In the genomic region with DNA sequence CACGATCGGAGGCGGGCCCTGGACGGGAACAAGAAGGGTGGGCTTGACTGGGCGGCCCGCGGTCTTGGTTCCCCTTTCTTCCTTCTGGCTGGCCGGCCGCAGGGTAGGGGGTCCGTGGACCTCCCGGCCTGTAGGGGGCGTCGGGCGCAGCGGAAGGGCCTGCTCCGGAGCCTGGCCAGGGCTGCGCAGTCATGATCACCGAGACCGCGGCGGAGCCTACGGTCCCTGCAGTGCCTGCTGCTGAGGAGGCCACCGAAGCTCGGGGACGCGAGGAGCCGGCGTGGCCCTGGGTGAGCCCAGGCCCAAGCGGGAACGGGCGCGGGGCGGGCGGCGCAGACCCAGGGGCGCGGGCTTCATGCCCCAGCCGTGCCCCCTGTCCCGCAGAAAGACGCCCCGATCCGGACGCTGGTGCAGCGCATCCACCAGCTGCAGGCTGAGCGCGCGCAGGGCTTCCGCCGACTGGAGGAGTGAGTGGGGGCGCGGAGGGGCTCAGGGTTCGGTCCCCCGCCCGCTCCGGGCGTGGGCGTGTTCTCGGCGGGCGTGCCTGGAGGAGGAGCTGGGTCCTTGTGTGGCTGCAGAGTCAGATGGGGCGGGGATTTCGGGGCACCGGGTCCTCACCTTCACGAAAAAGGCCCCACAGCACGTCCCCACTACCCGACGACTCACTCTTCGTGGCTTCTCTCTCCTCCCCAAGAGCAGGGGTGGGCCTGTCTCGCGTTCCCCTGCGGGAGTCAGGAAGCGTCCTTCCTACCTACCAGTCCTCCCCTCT, we compare ENCODE assay signal across 8 cellular contexts. TPM values are rescaled to one million over a fixed set of nuclear protein-coding genes. Genes with fewer than 3 reads are reported as not detected.
DNase-seq lines count a peak whose midpoint lies in the region; ATAC-seq and TF ChIP-seq lines count a peak whose summit lies in the region.

A gene (plus strand): TSS at position 188 of the 769 bp plus-strand sequence. CDS start 4 bp downstream, at position 192.

- no peak within 1 kb of the TSS for H2BK5ac ChIP-seq in H9 (ENCODE audit: insufficient read length, low read length)

- peak within 1 kb of the TSS; percentile 69 for H3K4me2 ChIP-seq in H9 (ENCODE audit: insufficient read depth, insufficient read length, low read length)

- no peak within 1 kb of the TSS for H4K8ac ChIP-seq in H9 (replicated peaks; ENCODE audit: insufficient read length, low read depth, low read length)

- no peak within 1 kb of the TSS for H2BK15ac ChIP-seq in H9 (ENCODE audit: low read depth, low read length)

- DNase-seq in GDM1 (lab: John Stamatoyannopoulos, UW) (peak; percentile 90), H9 (peak; percentile 90), M059J (ENCODE audit: low read depth) (peak; percentile 67), SK-N-MC (ENCODE audit: low read depth, low spot score) (no peak), globus pallidus (ENCODE audit: low spot score) (peak; percentile 76), omental fat pad (ENCODE audit: low spot score) (no peak)
- DNase-seq in activated naive CD4-positive, alpha-beta T cell treated with anti-CD3 and anti-CD28 coated beads for 36 hours = peak; percentile 83

- no peaks in the 10 kb centered on the region for H3K79me2 ChIP-seq in H9 (ENCODE audit: insufficient read depth, low read length)

- CTCF ChIA-PET in activated naive CD4-positive, alpha-beta T cell treated with anti-CD3 and anti-CD28 coated beads for 36 hours (lab: Charles Lee) = interaction anchor here (0.6 to 4.4 kb wide), 22 partner anchors 8 to 550 kb away, joined by 3 to 39 read pairs (median 3); a partner anchor contains a TSS

- H3K18ac ChIP-seq in H9 (ENCODE audit: insufficient read length, low read depth, low read length) = peak within 1 kb of the TSS; percentile 85

- no peak within 1 kb of the TSS for H4K5ac ChIP-seq in H9 (ENCODE audit: insufficient read length, low read depth, low read length)

- H3K27ac ChIP-seq in H9 (ENCODE audit: insufficient read length, low read depth, low read length) = peak within 1 kb of the TSS; percentile 7
- peak within 1 kb of the TSS; percentile 90 for H3K27ac ChIP-seq in SK-N-MC
- peak within 1 kb of the TSS; percentile 89 for H3K27ac ChIP-seq in temporal lobe (ENCODE audit: low read depth, low read length)

- H3K79me1 ChIP-seq in H9 (ENCODE audit: insufficient read depth, low read depth, low read length, poor library complexity, severe bottlenecking) = no peaks in the 10 kb centered on the region

- H2BK12ac ChIP-seq in H9 (ENCODE audit: insufficient read length, low read depth, low read length) = no peak within 1 kb of the TSS

- no peak within 1 kb of the TSS for H3K56ac ChIP-seq in H9 (ENCODE audit: insufficient read length, low read depth, low read length)

- no peak within 1 kb of the TSS for H2AFZ ChIP-seq in H9 (ENCODE audit: low read length)

- peak; percentile 97 for TF ChIP-seq CTCF in H9 (conservative IDR thresholded peaks at IDR 0.05)
- TF ChIP-seq CTCF in omental fat pad (IDR thresholded peaks at IDR 0.05) = peak in 1 of 3 donors; percentile 67

- H3K4me3 ChIP-seq in SK-N-MC = peak within 1 kb of the TSS; percentile 94

- WGBS in H9 (ENCODE audit: extremely low coverage, insufficient read length, low lambda C conversion rate) = no CpG with 5 or more reads among the region's 72 CpGs

- H3K27me3 Mint-ChIP-seq in H9 (ENCODE audit: low read depth) = peaks cover 7% of the 10 kb centered on the region
- H3K27me3 Mint-ChIP-seq in activated naive CD4-positive, alpha-beta T cell treated with anti-CD3 and anti-CD28 coated beads for 36 hours (ENCODE audit: low read depth) = no peaks in the 10 kb centered on the region

- H3K36me3 Mint-ChIP-seq in H9 (ENCODE audit: insufficient read depth in 1 of 3, low read depth in 3 of 3) = peaks cover 3 to 16% (median 5%) of the 10 kb centered on the region in 3 experiments; a peak in 6 of 7 replicates
- H3K36me3 Mint-ChIP-seq in activated naive CD4-positive, alpha-beta T cell treated with anti-CD3 and anti-CD28 coated beads for 36 hours (ENCODE audit: low read depth) = peaks cover 6% of the 10 kb centered on the region

- H3K4me1 Mint-ChIP-seq in H9 = peaks cover 31 to 32% of the 10 kb centered on the region in 2 experiments
- peaks cover 27% of the 10 kb centered on the region for H3K4me1 Mint-ChIP-seq in activated naive CD4-positive, alpha-beta T cell treated with anti-CD3 and anti-CD28 coated beads for 36 hours (ENCODE audit: low read depth)

- peak within 1 kb of the TSS; percentile 88 for H3K14ac ChIP-seq in H9 (ENCODE audit: insufficient read depth, low read length)

- peaks cover 5% of the 10 kb centered on the region; the same call in 1 of the 2 replicates for H3K36me3 ChIP-seq in SK-N-MC (ENCODE audit: insufficient read depth, low read length)

- H3K4me3 Mint-ChIP-seq in H9 = peak within 1 kb of the TSS; percentile 77 to 91
- H3K4me3 Mint-ChIP-seq in activated naive CD4-positive, alpha-beta T cell treated with anti-CD3 and anti-CD28 coated beads for 36 hours = peak within 1 kb of the TSS; percentile 87

- H3K23me2 ChIP-seq in H9 (ENCODE audit: insufficient read length, low read depth, low read length, poor library complexity, severe bottlenecking) = peaks cover 18% of the 10 kb centered on the region

- peak; percentile 85 for ATAC-seq in omental fat pad (ENCODE audit: low FRiP score)

- H3K4ac ChIP-seq in H9 (ENCODE audit: low read depth, low read length) = no peak within 1 kb of the TSS

- no peaks in the 10 kb centered on the region for H4K20me1 ChIP-seq in H9 (ENCODE audit: control insufficient read depth, insufficient read depth, insufficient read length)

- H3K9me3 ChIP-seq in H9 (ENCODE audit: control insufficient read depth, low read depth, low read length) = no peaks in the 10 kb centered on the region
- H3K9me3 ChIP-seq in SK-N-MC (ENCODE audit: low read depth, low read length) = no peaks in the 10 kb centered on the region

- H3K27me3 ChIP-seq in H9 (ENCODE audit: insufficient read depth, low read length) = no peaks in the 10 kb centered on the region

- no peaks in the 10 kb centered on the region; a peak in 1 of 5 replicates for H3K9me3 Mint-ChIP-seq in H9
- H3K9me3 Mint-ChIP-seq in activated naive CD4-positive, alpha-beta T cell treated with anti-CD3 and anti-CD28 coated beads for 36 hours = no peaks in the 10 kb centered on the region

- no peak within 1 kb of the TSS for H3K23ac ChIP-seq in H9 (ENCODE audit: insufficient read length, low read depth, low read length)

- intact Hi-C loops in activated naive CD4-positive, alpha-beta T cell treated with anti-CD3 and anti-CD28 coated beads for 36 hours (cut with micrococcal nuclease) = loop anchor here (1.0 to 5.0 kb wide), 8 partner anchors 17 to 331 kb away; a partner anchor contains a TSS

- no peak within 1 kb of the TSS for H2AK5ac ChIP-seq in H9 (ENCODE audit: insufficient read length, low read length)

- H3K9ac ChIP-seq in H9 (ENCODE audit: extremely low read depth, insufficient read length, low read length) (peak within 1 kb of the TSS; percentile 57), SK-N-MC (ENCODE audit: insufficient read length) (peak within 1 kb of the TSS; percentile 85)

- no peak within 1 kb of the TSS for H2BK20ac ChIP-seq in H9 (ENCODE audit: low read depth, low read length, poor library complexity, severe bottlenecking)

- peaks cover 8% of the 10 kb centered on the region; the same call in 1 of the 2 replicates for H3K4me1 ChIP-seq in H9 (ENCODE audit: insufficient read depth, low read length)

- H3K27ac Mint-ChIP-seq in H9 = peak within 1 kb of the TSS; percentile 98 to 99 (median 98)
- H3K27ac Mint-ChIP-seq in activated naive CD4-positive, alpha-beta T cell treated with anti-CD3 and anti-CD28 coated beads for 36 hours = peak within 1 kb of the TSS; percentile 87

- H4K91ac ChIP-seq in H9 (ENCODE audit: insufficient read length, low read depth, low read length) = no peak within 1 kb of the TSS

- H3T11ph ChIP-seq in H9 (ENCODE audit: low read length) = no peak within 1 kb of the TSS

- H2BK120ac ChIP-seq in H9 (ENCODE audit: low read depth, low read length, poor library complexity, severe bottlenecking) = no peak within 1 kb of the TSS

RNA-seq across cellular contexts. Expression of the gene that starts here (rescaled TPM):
- 72.3 and 79.0 TPM in 2 replicates for total RNA-seq in H9 (2021)
- 62.5 and 89.3 TPM in 2 replicates for total RNA-seq in M059J (2014; rRNA removed; shearing (Covaris generic))
- 10 to 100 TPM; 62.9 to 68.5 TPM for total RNA-seq in activated naive CD4-positive, alpha-beta T cell treated with anti-CD3 and anti-CD28 coated beads for 36 hours
- total RNA-seq in omental fat pad = 100 to 1,000 TPM in 2 of 4 donors, 10 to 100 TPM in 2; 79.5 to 127 (median 101) TPM
- 27.5 TPM for total RNA-seq in temporal lobe

Comparison
In these comparisons a context has a peak if more than half of its experiments do, and no peak if none do; other contexts are left out.
1. DNase-seq: peak in GDM1 (single experiment), H9 (single experiment), M059J (single experiment), activated naive CD4-positive, alpha-beta T cell treated with anti-CD3 and anti-CD28 coated beads for 36 hours (single experiment) and globus pallidus (single experiment); none in SK-N-MC (single experiment) and omental fat pad (single experiment).
2. H3K27ac ChIP-seq: peak in every context shown above with its lines; median percentile 90 in SK-N-MC; 89 in temporal lobe; 7 in H9.